ENCODE assay signal across 8 cellular contexts in the genomic region with DNA sequence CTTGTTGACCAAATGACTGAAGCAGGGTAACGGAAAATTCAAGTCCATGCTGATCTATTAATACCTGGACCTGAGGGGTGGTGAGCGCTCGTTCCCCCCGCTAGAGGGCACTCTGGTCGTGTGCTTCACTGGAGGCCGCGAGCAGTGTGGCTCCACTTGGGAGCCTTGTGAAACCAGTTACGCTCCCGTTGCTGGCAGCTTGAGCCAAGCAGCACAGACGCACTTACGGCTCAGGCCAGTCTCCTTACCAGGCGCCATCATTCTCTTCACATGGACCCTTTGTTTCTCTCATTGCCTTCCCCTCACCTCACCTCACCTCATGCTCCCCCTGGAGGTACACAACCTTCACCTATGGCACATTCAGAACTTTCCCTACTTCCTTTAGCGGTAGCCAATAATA. TPM values are rescaled to one million over a fixed set of nuclear protein-coding genes. Genes with fewer than 3 reads are reported as not detected.
A peak's percentile ranks its signal among the peaks of the same experiment; 100 is the strongest.
DNase-seq lines count a peak whose midpoint lies in the region; ATAC-seq and TF ChIP-seq lines count a peak whose summit lies in the region.

No MANE protein-coding gene starts in this region.

- no peaks in the 10 kb centered on the region for H4K20me1 ChIP-seq in neural cell (ENCODE audit: insufficient read depth)

- H3K9me3 ChIP-seq in Peyer's patch = no peaks in the 10 kb centered on the region
- H3K9me3 ChIP-seq in neural cell (ENCODE audit: low read length) = no peaks in the 10 kb centered on the region
- H3K9me3 ChIP-seq in stomach = no peaks in the 10 kb centered on the region

- H3K79me2 ChIP-seq in neural cell (replicated peaks; ENCODE audit: insufficient read depth, low read length) = no peaks in the 10 kb centered on the region

- H3K4me2 ChIP-seq in neural cell (ENCODE audit: low read length) = no peak overlapping the region

- peak; percentile 92 for TF ChIP-seq CTCF in LNCAP (IDR thresholded peaks at IDR 0.05)
- TF ChIP-seq CTCF in Peyer's patch (IDR thresholded peaks at IDR 0.05) = peak; percentile 23 to 87 (median 82)
- peak; percentile 94 for TF ChIP-seq CTCF in fibroblast of mammary gland (conservative IDR thresholded peaks at IDR 0.05; ENCODE audit: control insufficient read depth, insufficient read depth, low read depth, low read length)
- TF ChIP-seq CTCF in neural cell (IDR thresholded peaks at IDR 0.05; ENCODE audit: poor library complexity, severe bottlenecking) = peak; percentile 83
- TF ChIP-seq CTCF in stomach (IDR thresholded peaks at IDR 0.05) = peak in 5 of 7 experiments; percentile 73 to 91 (median 81)

- H3K9me3 Mint-ChIP-seq in activated T-cell treated with anti-CD3 and anti-CD28 coated beads, Interleukin-2, amount 50 U/mL, for 72 hours = no peaks in the 10 kb centered on the region

- peaks cover 19% of the 10 kb centered on the region for H3K27me3 Mint-ChIP-seq in activated T-cell treated with anti-CD3 and anti-CD28 coated beads, Interleukin-2, amount 50 U/mL, for 72 hours (ENCODE audit: low read depth)

- ATAC-seq in GM21723 (IDR thresholded peaks at IDR 0.05; ENCODE audit: unreplicated experiment) = peak; percentile 90
- ATAC-seq in activated T-cell treated with anti-CD3 and anti-CD28 coated beads, Interleukin-2, amount 50 U/mL, for 72 hours (replicated peaks in 1 of 2) = peak; percentile 87 to 92

- H3K27ac Mint-ChIP-seq in activated T-cell treated with anti-CD3 and anti-CD28 coated beads, Interleukin-2, amount 50 U/mL, for 72 hours = no peak overlapping the region

- H3K4me1 ChIP-seq in Peyer's patch (no peaks in the 10 kb centered on the region), stomach (peaks cover 0 to 20% (median 5%) of the 10 kb centered on the region in 4 donors)

- H2AFZ ChIP-seq in neural cell (ENCODE audit: low read depth, low read length) = no peak overlapping the region

- H3K4me1 Mint-ChIP-seq in activated T-cell treated with anti-CD3 and anti-CD28 coated beads, Interleukin-2, amount 50 U/mL, for 72 hours (ENCODE audit: low read depth) = peaks cover 8% of the 10 kb centered on the region

- TF ChIP-seq RAD21 in neural cell (conservative IDR thresholded peaks at IDR 0.05) = peak; percentile 85

- H3K4me3 ChIP-seq in Peyer's patch (no peak overlapping the region), fibroblast of mammary gland (ENCODE audit: control insufficient read depth, low read depth, low read length) (no peak overlapping the region), neural cell (ENCODE audit: low read length) (no peak overlapping the region), stomach (no peak overlapping the region)

- no peak overlapping the region for H3K9ac ChIP-seq in neural cell (ENCODE audit: low read length)

- H3F3A ChIP-seq in neural cell (ENCODE audit: insufficient read depth, low read length, poor library complexity, severe bottlenecking) = no peaks in the 10 kb centered on the region

- no peaks in the 10 kb centered on the region for H3K36me3 ChIP-seq in Peyer's patch
- no peaks in the 10 kb centered on the region for H3K36me3 ChIP-seq in neural cell (ENCODE audit: insufficient read depth, low read length)
- no peaks in the 10 kb centered on the region for H3K36me3 ChIP-seq in stomach

- H3K27me3 ChIP-seq in Peyer's patch = no peaks in the 10 kb centered on the region
- H3K27me3 ChIP-seq in neural cell (ENCODE audit: insufficient read depth, low read depth, low read length) = no peaks in the 10 kb centered on the region
- no peaks in the 10 kb centered on the region for H3K27me3 ChIP-seq in stomach

- H3K9me2 ChIP-seq in neural cell (ENCODE audit: insufficient read depth, low read length) = no peaks in the 10 kb centered on the region

- peak overlapping the region in 1 of 2 donors; percentile 54 for H3K4me3 Mint-ChIP-seq in activated T-cell treated with anti-CD3 and anti-CD28 coated beads, Interleukin-2, amount 50 U/mL, for 72 hours

- TF ChIP-seq EP300 in neural cell (conservative IDR thresholded peaks at IDR 0.05; ENCODE audit: poor library complexity, severe bottlenecking) = no peak
- no peak for TF ChIP-seq EP300 in stomach (IDR thresholded peaks at IDR 0.05)

- peak; percentile 82 for DNase-seq in DMS114 treated with DMSO at 0.1 percent for 48 hours (lab: John Stamatoyannopoulos, UW; ENCODE audit: unreplicated experiment)
- DNase-seq in Peyer's patch = peak; percentile 61 to 85 (median 79)
- peak; percentile 58 to 67 for DNase-seq in activated T-cell treated with anti-CD3 and anti-CD28 coated beads, Interleukin-2, amount 50 U/mL, for 72 hours
- peak; percentile 95 for DNase-seq in fibroblast of mammary gland (ENCODE audit: low read depth)
- DNase-seq in stomach = peak; percentile 88

- H3K36me3 Mint-ChIP-seq in activated T-cell treated with anti-CD3 and anti-CD28 coated beads, Interleukin-2, amount 50 U/mL, for 72 hours (ENCODE audit: insufficient read depth in 2 of 2) = no peaks in the 10 kb centered on the region

- no peak for TF ChIP-seq POLR2A in Peyer's patch (IDR thresholded peaks at IDR 0.05)
- TF ChIP-seq POLR2A in stomach (IDR thresholded peaks at IDR 0.05) = no peak

- intact Hi-C loops in stomach (cut with DNase I; ENCODE audit: low total_unique reads) = loop anchor here (5.0 kb wide), 2 partner anchors 333 to 458 kb away; no protein-coding TSS in a partner anchor

- H3K27ac ChIP-seq in Peyer's patch (no peak overlapping the region), neural cell (ENCODE audit: low read length) (no peak overlapping the region), stomach (peak overlapping the region in 1 of 5 donors; percentile 32)

- 5 to 7% (median 7%) methylated on average over 13 of the region's 13 CpGs for whole genome bisulfite sequencing in stomach, 5 donors

TF ChIP-seq in neural cell, 6 proteins besides CTCF, POLR2A, EP300 and RAD21:
- TF ChIP-seq SMC3 (conservative IDR thresholded peaks at IDR 0.05; ENCODE audit: poor library complexity) = peak; percentile 86
- TF ChIP-seq, protein P1, sequence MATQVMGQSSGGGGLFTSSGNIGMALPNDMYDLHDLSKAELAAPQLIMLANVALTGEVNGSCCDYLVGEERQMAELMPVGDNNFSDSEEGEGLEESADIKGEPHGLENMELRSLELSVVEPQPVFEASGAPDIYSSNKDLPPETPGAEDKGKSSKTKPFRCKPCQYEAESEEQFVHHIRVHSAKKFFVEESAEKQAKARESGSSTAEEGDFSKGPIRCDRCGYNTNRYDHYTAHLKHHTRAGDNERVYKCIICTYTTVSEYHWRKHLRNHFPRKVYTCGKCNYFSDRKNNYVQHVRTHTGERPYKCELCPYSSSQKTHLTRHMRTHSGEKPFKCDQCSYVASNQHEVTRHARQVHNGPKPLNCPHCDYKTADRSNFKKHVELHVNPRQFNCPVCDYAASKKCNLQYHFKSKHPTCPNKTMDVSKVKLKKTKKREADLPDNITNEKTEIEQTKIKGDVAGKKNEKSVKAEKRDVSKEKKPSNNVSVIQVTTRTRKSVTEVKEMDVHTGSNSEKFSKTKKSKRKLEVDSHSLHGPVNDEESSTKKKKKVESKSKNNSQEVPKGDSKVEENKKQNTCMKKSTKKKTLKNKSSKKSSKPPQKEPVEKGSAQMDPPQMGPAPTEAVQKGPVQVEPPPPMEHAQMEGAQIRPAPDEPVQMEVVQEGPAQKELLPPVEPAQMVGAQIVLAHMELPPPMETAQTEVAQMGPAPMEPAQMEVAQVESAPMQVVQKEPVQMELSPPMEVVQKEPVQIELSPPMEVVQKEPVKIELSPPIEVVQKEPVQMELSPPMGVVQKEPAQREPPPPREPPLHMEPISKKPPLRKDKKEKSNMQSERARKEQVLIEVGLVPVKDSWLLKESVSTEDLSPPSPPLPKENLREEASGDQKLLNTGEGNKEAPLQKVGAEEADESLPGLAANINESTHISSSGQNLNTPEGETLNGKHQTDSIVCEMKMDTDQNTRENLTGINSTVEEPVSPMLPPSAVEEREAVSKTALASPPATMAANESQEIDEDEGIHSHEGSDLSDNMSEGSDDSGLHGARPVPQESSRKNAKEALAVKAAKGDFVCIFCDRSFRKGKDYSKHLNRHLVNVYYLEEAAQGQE (IDR thresholded peaks at IDR 0.05; ENCODE audit: borderline replicate concordance) = no peak

RNA-seq across cellular contexts. Expression of a gene that starts 49.7 kb away (rescaled TPM):
- total RNA-seq in Peyer's patch (1 to 10 TPM; 1.8 to 3.3 (median 2.6) TPM), stomach (10 to 100 TPM in 3 of 5 donors, 1 to 10 TPM in 2; 2.6 to 39.7 (median 19.3) TPM)
- total RNA-seq in activated T-cell treated with anti-CD3 and anti-CD28 coated beads, Interleukin-2, amount 50 U/mL, for 72 hours = 1 to 10 TPM; 2.1 to 4.3 TPM
- polyA plus RNA-seq in neural cell (28.9 and 34.4 TPM in 2 replicates), stomach (10 to 100 TPM in 1 of 3 donors, 1 to 10 TPM in 2; 5.7 to 13.4 (median 7.0) TPM)
- 32.6 and 40.3 TPM in 2 replicates for polyA minus RNA-seq in neural cell
